ENCODE assay signal across 8 cellular contexts in genomic region chr15:90266485-90266884, GRCh38. TPM values are rescaled to one million over a fixed set of nuclear protein-coding genes. Genes with fewer than 3 reads are reported as not detected.
DNase-seq lines count a peak whose midpoint lies in the region; ATAC-seq and TF ChIP-seq lines count a peak whose summit lies in the region.

No MANE protein-coding gene starts in this region.

- H3F3A ChIP-seq in SK-N-SH (replicated peaks; ENCODE audit: insufficient read depth) = peaks cover 10% of the 10 kb centered on the region

- H3K14ac ChIP-seq in H9 (ENCODE audit: insufficient read depth, low read length) = no peak overlapping the region

- POLR2A ChIA-PET in SK-N-SH (lab: Yijun Ruan, JAX) = interaction anchor here (0.9 to 1.1 kb wide), 2 partner anchors 17 to 123 kb away, joined by 3 to 8 read pairs; partner anchors contain the start of gene TTLL13

- no peaks in the 10 kb centered on the region; the same call in 1 of the 2 replicates for H3K4me1 ChIP-seq in H9 (ENCODE audit: insufficient read depth, low read length)
- H3K4me1 ChIP-seq in SK-N-SH (ENCODE audit: control insufficient read depth in 1 of 2, insufficient read depth in 2 of 2, low read depth in 1 of 2, low read length in 1 of 2) = peaks cover 14 to 15% of the 10 kb centered on the region in 2 experiments; a peak in 3 of 4 replicates
- H3K4me1 ChIP-seq in ectodermal cell (ENCODE audit: control insufficient read depth, insufficient read depth, low read length) = peaks cover 23% of the 10 kb centered on the region

- H3K36me3 Mint-ChIP-seq in H9 (ENCODE audit: insufficient read depth in 1 of 3, low read depth in 3 of 3) = peaks cover 23 to 39% (median 36%) of the 10 kb centered on the region in 3 experiments; a peak in 6 of 7 replicates
- peaks cover 15% of the 10 kb centered on the region for H3K36me3 Mint-ChIP-seq in natural killer cell

- peak overlapping the region; percentile 96 for H3K4me2 ChIP-seq in H9 (ENCODE audit: insufficient read depth, insufficient read length, low read length)
- H3K4me2 ChIP-seq in SK-N-SH = peak overlapping the region; percentile 99

- TF ChIP-seq EP300 in SK-N-SH (IDR thresholded peaks at IDR 0.05; ENCODE audit: borderline replicate concordance in 1 of 2, low read depth in 1 of 2, low read length in 1 of 2) = no peak

- H2BK15ac ChIP-seq in H9 (ENCODE audit: low read depth, low read length) = no peak overlapping the region

- no peak overlapping the region for H3K56ac ChIP-seq in H9 (ENCODE audit: insufficient read length, low read depth, low read length)

- CTCF ChIA-PET in SK-N-SH (lab: Yijun Ruan, JAX) = interaction anchor here (0.8 kb wide), 1 partner anchor 33 kb away, joined by 4 read pairs; the partner anchor contains the start of genes CIB1 and GDPGP1

- H3K27me3 ChIP-seq in H9 (ENCODE audit: insufficient read depth, low read length) = no peaks in the 10 kb centered on the region; the same call in 1 of the 2 replicates
- H3K27me3 ChIP-seq in SK-N-SH (ENCODE audit: insufficient read depth) = no peaks in the 10 kb centered on the region
- H3K27me3 ChIP-seq in ectodermal cell (ENCODE audit: control insufficient read depth, insufficient read depth, low read length, poor library complexity, severe bottlenecking) = no peaks in the 10 kb centered on the region

- H3K79me2 ChIP-seq in H9 (ENCODE audit: insufficient read depth, low read length) (peaks cover 9% of the 10 kb centered on the region; the same call in 1 of the 2 replicates), SK-N-SH (ENCODE audit: insufficient read depth) (peaks cover 60% of the 10 kb centered on the region)

- no peaks in the 10 kb centered on the region; the same call in 1 of the 2 replicates for H3K27me3 Mint-ChIP-seq in H9 (ENCODE audit: low read depth)
- H3K27me3 Mint-ChIP-seq in natural killer cell (ENCODE audit: low read depth in 2 of 2) = no peaks in the 10 kb centered on the region

- TF ChIP-seq RAD21 in SK-N-SH (IDR thresholded peaks at IDR 0.05; ENCODE audit: low read length) = no peak

- H4K91ac ChIP-seq in H9 (ENCODE audit: insufficient read length, low read depth, low read length) = no peak overlapping the region

- H3K27ac ChIP-seq in H9 (ENCODE audit: insufficient read length, low read depth, low read length) (no peak overlapping the region), SK-N-SH (ENCODE audit: low read depth in 2 of 2, low read length in 1 of 2) (peak overlapping the region; percentile 92 to 95), ectodermal cell (ENCODE audit: insufficient read depth, low read depth, low read length, poor library complexity, severe bottlenecking) (no peak overlapping the region)

- intact Hi-C loops in natural killer cell (cut with micrococcal nuclease) = no loop called here

- no peak overlapping the region for H2BK120ac ChIP-seq in H9 (ENCODE audit: low read depth, low read length, poor library complexity, severe bottlenecking)

- H3K9me3 ChIP-seq in H9 (ENCODE audit: control insufficient read depth, low read depth, low read length) (no peaks in the 10 kb centered on the region), SK-N-SH (no peaks in the 10 kb centered on the region), ectodermal cell (ENCODE audit: control insufficient read depth, low read length) (no peaks in the 10 kb centered on the region)

- no peaks in the 10 kb centered on the region for H4K20me1 ChIP-seq in H9 (ENCODE audit: control insufficient read depth, insufficient read depth, insufficient read length)
- H4K20me1 ChIP-seq in SK-N-SH (ENCODE audit: insufficient read depth) = peaks cover 45% of the 10 kb centered on the region

- ATAC-seq in natural killer cell (no peak), HG03565 (IDR thresholded peaks at IDR 0.05; ENCODE audit: unreplicated experiment) (no peak)

- no peak overlapping the region for H2BK5ac ChIP-seq in H9 (ENCODE audit: insufficient read length, low read length)

- no peak overlapping the region; the same call in 1 of the 2 replicates for H3K4ac ChIP-seq in H9 (ENCODE audit: low read depth, low read length)

- H3K4me1 Mint-ChIP-seq in H9 (peaks cover 30 to 37% of the 10 kb centered on the region in 2 experiments), natural killer cell (peaks cover 64 to 66% of the 10 kb centered on the region in 2 donors)

- no peak overlapping the region; a peak in 2 of 7 replicates for H3K27ac Mint-ChIP-seq in H9
- peak overlapping the region; percentile 97 to 98 for H3K27ac Mint-ChIP-seq in natural killer cell

- H3K18ac ChIP-seq in H9 (ENCODE audit: insufficient read length, low read depth, low read length) = no peak overlapping the region

- no peak overlapping the region for H3T11ph ChIP-seq in H9 (ENCODE audit: low read length)

- H3K23me2 ChIP-seq in H9 (ENCODE audit: insufficient read length, low read depth, low read length, poor library complexity, severe bottlenecking) = peaks cover 8% of the 10 kb centered on the region

- H3K4me3 ChIP-seq in SK-N-SH (ENCODE audit: low read depth in 2 of 2, low read length in 1 of 2) (peak overlapping the region; percentile 69 to 94), ectodermal cell (ENCODE audit: insufficient read depth, low read depth, low read length) (peak overlapping the region; percentile 89)

- no peak overlapping the region for H2BK12ac ChIP-seq in H9 (ENCODE audit: insufficient read length, low read depth, low read length)

- H3K4me3 Mint-ChIP-seq in H9 = peak overlapping the region; percentile 95 to 96
- H3K4me3 Mint-ChIP-seq in natural killer cell = peak overlapping the region; percentile 96

- no peaks in the 10 kb centered on the region for H3K9me3 Mint-ChIP-seq in H9
- H3K9me3 Mint-ChIP-seq in natural killer cell = no peaks in the 10 kb centered on the region

- no peak overlapping the region for H2AK5ac ChIP-seq in H9 (ENCODE audit: insufficient read length, low read length)

- no CpG with 5 or more reads among the region's 15 CpGs for WGBS in H9 (ENCODE audit: extremely low coverage, insufficient read length, low lambda C conversion rate)
- 10% methylated on average over 15 of the region's 15 CpGs for WGBS in SK-N-SH (ENCODE audit: low lambda C conversion rate)
- WGBS in ectodermal cell, 2 experiments = 33 to 41% methylated on average over 11 to 12 of the region's 15 CpGs

- no peak overlapping the region for H2BK20ac ChIP-seq in H9 (ENCODE audit: low read depth, low read length, poor library complexity, severe bottlenecking)

- TF ChIP-seq CTCF in H9 (conservative IDR thresholded peaks at IDR 0.05) (no peak), SK-N-SH (IDR thresholded peaks at IDR 0.05) (no peak), natural killer cell (IDR thresholded peaks at IDR 0.05) (no peak)

- no peaks in the 10 kb centered on the region for H3K79me1 ChIP-seq in H9 (ENCODE audit: insufficient read depth, low read depth, low read length, poor library complexity, severe bottlenecking)

- peaks cover 29 to 46% of the 10 kb centered on the region in 2 experiments for H3K36me3 ChIP-seq in SK-N-SH (replicated peaks in 1 of 2; ENCODE audit: control insufficient read depth in 1 of 2, insufficient read depth in 2 of 2, low read length in 1 of 2)
- H3K36me3 ChIP-seq in ectodermal cell (ENCODE audit: control insufficient read depth, insufficient read depth, low read length) = peaks cover 12% of the 10 kb centered on the region

- H4K8ac ChIP-seq in H9 (replicated peaks; ENCODE audit: insufficient read length, low read depth, low read length) = no peak overlapping the region

- no peak overlapping the region for H4K5ac ChIP-seq in H9 (ENCODE audit: insufficient read length, low read depth, low read length)

- no peak overlapping the region for H2AFZ ChIP-seq in H9 (ENCODE audit: low read length)
- peak overlapping the region; percentile 88 for H2AFZ ChIP-seq in SK-N-SH (ENCODE audit: low read depth)

- H3K9ac ChIP-seq in H9 (ENCODE audit: extremely low read depth, insufficient read length, low read length) (peak overlapping the region; percentile 90), SK-N-SH (peak overlapping the region; percentile 85)

- no peak overlapping the region for H3K23ac ChIP-seq in H9 (ENCODE audit: insufficient read length, low read depth, low read length)

- H3K9me2 ChIP-seq in SK-N-SH = no peaks in the 10 kb centered on the region

- DNase-seq in H9 (no peak), SK-N-SH (no peak), natural killer cell (no peak), AG08395 (ENCODE audit: low spot score) (no peak), HT-29 (ENCODE audit: low spot score) (no peak), NCI-H2171 (lab: John Stamatoyannopoulos, UW) (no peak)

RNA-seq across cellular contexts. Expression of gene NGRN, which starts 1.0 kb away (rescaled TPM):
- 79.2 and 80.2 TPM in 2 replicates for total RNA-seq in H9 (2021)
- 48.2 and 66.5 TPM in 2 replicates for polyA plus RNA-seq in SK-N-SH (2012; rRNA removed)
- 64.3 and 64.8 TPM in 2 replicates for polyA plus RNA-seq in SK-N-SH (2012; cell fraction: cytosol; rRNA removed)
- polyA plus RNA-seq in SK-N-SH (2012; cell fraction: nucleus; rRNA removed) = 26.8 and 34.3 TPM in 2 replicates
- 116 TPM for polyA plus RNA-seq in ectodermal cell (2013, experiment 1 of 4)
- polyA plus RNA-seq in ectodermal cell (2013, experiment 2 of 4) = 115 TPM
- polyA plus RNA-seq in ectodermal cell (2013, experiment 3 of 4) = 80.7 TPM
- 93.1 TPM for polyA plus RNA-seq in ectodermal cell (2013, experiment 4 of 4)
- 10 to 100 TPM; 33.4 to 43.5 (median 33.5) TPM for total RNA-seq in natural killer cell
- 129 and 136 TPM in 2 replicates for total RNA-seq in HT-29 (2014; rRNA removed; shearing (Covaris generic))

RNA-seq across cellular contexts. Expression of gene TTLL13, which starts 17.1 kb away (rescaled TPM):
- total RNA-seq in H9 (2021) = not detected in 2 replicates
- polyA plus RNA-seq in SK-N-SH (2012; rRNA removed) = 0.03 and 0.06 TPM in 2 replicates
- 0.01 TPM in 1 of 2 replicates, not detected in the other for polyA plus RNA-seq in SK-N-SH (2012; cell fraction: cytosol; rRNA removed)
- polyA plus RNA-seq in SK-N-SH (2012; cell fraction: nucleus; rRNA removed) = 0.38 and 1.1 TPM in 2 replicates
- polyA plus RNA-seq in ectodermal cell (2013, experiment 1 of 4) = not detected
- not detected for polyA plus RNA-seq in ectodermal cell (2013, experiment 2 of 4)
- polyA plus RNA-seq in ectodermal cell (2013, experiment 3 of 4) = not detected
- not detected for polyA plus RNA-seq in ectodermal cell (2013, experiment 4 of 4)
- 1 to 10 TPM in 2 of 3 donors, under 1 TPM in 1; 0.18 to 2.2 (median 1.2) TPM for total RNA-seq in natural killer cell
- total RNA-seq in HT-29 (2014; rRNA removed; shearing (Covaris generic)) = 0.03 and 0.28 TPM in 2 replicates

RNA-seq across cellular contexts. Expression of gene GDPGP1, which starts 32.5 kb away (rescaled TPM):
- total RNA-seq in H9 (2021) = 6.7 and 9.7 TPM in 2 replicates
- 2.2 and 2.4 TPM in 2 replicates for polyA plus RNA-seq in SK-N-SH (2012; rRNA removed)
- polyA plus RNA-seq in SK-N-SH (2012; cell fraction: cytosol; rRNA removed) = 0.93 and 2.1 TPM in 2 replicates
- polyA plus RNA-seq in SK-N-SH (2012; cell fraction: nucleus; rRNA removed) = 4.0 and 5.3 TPM in 2 replicates
- 2.9 TPM for polyA plus RNA-seq in ectodermal cell (2013, experiment 1 of 4)
- 5.1 TPM for polyA plus RNA-seq in ectodermal cell (2013, experiment 2 of 4)
- 3.7 TPM for polyA plus RNA-seq in ectodermal cell (2013, experiment 3 of 4)
- polyA plus RNA-seq in ectodermal cell (2013, experiment 4 of 4) = 3.2 TPM
- total RNA-seq in natural killer cell = 10 to 100 TPM in 1 of 3 donors, 1 to 10 TPM in 2; 7.8 to 11.1 (median 9.5) TPM
- 13.7 and 15.1 TPM in 2 replicates for total RNA-seq in HT-29 (2014; rRNA removed; shearing (Covaris generic))

RNA-seq across cellular contexts. Expression of gene CIB1, which starts 32.7 kb away (rescaled TPM):
- total RNA-seq in H9 (2021) (23.0 and 27.8 TPM in 2 replicates), natural killer cell (100 to 1,000 TPM; 136 to 209 (median 154) TPM)
- 74.7 and 87.9 TPM in 2 replicates for polyA plus RNA-seq in SK-N-SH (2012; rRNA removed)
- polyA plus RNA-seq in SK-N-SH (2012; cell fraction: cytosol; rRNA removed) = 52.7 and 60.3 TPM in 2 replicates
- 63.1 and 96.6 TPM in 2 replicates for polyA plus RNA-seq in SK-N-SH (2012; cell fraction: nucleus; rRNA removed)
- polyA plus RNA-seq in ectodermal cell (2013, experiment 1 of 4) = 14.8 TPM
- 11.4 TPM for polyA plus RNA-seq in ectodermal cell (2013, experiment 2 of 4)
- 11.5 TPM for polyA plus RNA-seq in ectodermal cell (2013, experiment 3 of 4)
- 13.1 TPM for polyA plus RNA-seq in ectodermal cell (2013, experiment 4 of 4)
- 165 and 178 TPM in 2 replicates for total RNA-seq in HT-29 (2014; rRNA removed; shearing (Covaris generic))

Comparison
In these comparisons a context has a peak if more than half of its experiments do, and no peak if none do; other contexts are left out.
1. H3K27ac ChIP-seq: peak in SK-N-SH (2 of 2); none in H9 (single experiment) and ectodermal cell (single experiment).
2. H3K27ac Mint-ChIP-seq: peak in natural killer cell (2 of 2); none in H9 (0 of 3).